In the genomic region with DNA sequence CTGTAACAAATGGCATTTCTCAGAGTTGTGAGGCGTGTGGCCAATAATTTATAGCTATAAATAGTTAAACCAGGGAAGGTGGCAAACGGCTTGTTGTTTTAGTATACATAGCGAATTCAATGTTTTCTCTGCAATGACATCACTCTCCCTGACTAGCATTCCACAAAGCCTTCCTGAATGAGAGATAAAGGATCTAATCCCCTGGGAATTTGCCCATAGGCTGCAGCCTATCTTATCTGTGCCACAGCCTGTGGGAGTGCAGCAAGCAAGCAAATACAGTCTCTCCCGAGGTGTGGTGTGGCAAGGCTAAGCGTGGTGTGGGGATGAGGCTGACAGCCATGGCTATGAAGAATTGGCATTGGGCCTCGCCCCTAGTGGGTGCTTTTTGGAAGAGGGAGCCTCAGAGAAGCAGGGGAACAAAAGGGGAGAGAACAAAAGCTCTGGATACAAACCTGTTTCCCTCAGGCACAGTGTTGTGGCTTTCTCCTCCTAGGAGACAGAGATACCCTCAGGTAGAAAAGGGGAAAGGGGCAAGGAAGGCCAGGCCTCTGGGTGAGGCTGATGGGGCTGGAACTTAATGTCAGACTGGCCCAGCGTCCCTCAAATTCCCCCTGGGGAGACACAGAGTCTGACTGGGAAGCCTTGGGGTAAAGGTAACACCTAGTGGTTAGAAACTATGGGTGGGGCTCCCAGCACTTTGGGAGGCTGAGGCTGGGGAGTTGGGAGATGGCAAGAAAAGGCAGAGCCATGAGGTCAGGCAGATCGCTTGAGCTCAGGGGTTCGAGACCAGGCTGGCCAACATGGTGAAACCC, we compare ENCODE assay signal across 8 cellular contexts. TPM values are rescaled to one million over a fixed set of nuclear protein-coding genes. Genes with fewer than 3 reads are reported as not detected.
DNase-seq lines count a peak whose midpoint lies in the region; ATAC-seq and TF ChIP-seq lines count a peak whose summit lies in the region.

No MANE protein-coding gene starts in this region.

- TF ChIP-seq POLR2A in uterus (IDR thresholded peaks at IDR 0.05): no peak

- H3K4me1 ChIP-seq in ascending aorta (peaks cover 0 to 16% of the 10 kb centered on the region in 2 donors), uterus (no peaks in the 10 kb centered on the region)

- peaks cover 30 to 46% of the 10 kb centered on the region in 2 donors for H3K36me3 ChIP-seq in ascending aorta
- no peaks in the 10 kb centered on the region for H3K36me3 ChIP-seq in uterus

- peak; percentile 71 for DNase-seq in HT-29 (ENCODE audit: low spot score)
- no peak for DNase-seq in ascending aorta (ENCODE audit: low spot score in 2 of 2)
- DNase-seq in kidney glomerular epithelial cell (lab: John Stamatoyannopoulos, UW): peak; percentile 83
- no peak for DNase-seq in uterus
- DNase-seq in activated CD4-positive, CD25-positive, alpha-beta regulatory T cell treated with anti-CD3 and anti-CD28 coated beads, Interleukin-2, amount 50 U/mL, for 72 hours: no peak
- no peak for DNase-seq in T-helper 9 cell

- no peak for ATAC-seq in GM21423 (IDR thresholded peaks at IDR 0.05; ENCODE audit: unreplicated experiment)

- TF ChIP-seq CTCF in C4-2B (conservative IDR thresholded peaks at IDR 0.05) (no peak), ascending aorta (IDR thresholded peaks at IDR 0.05) (no peak), uterus (IDR thresholded peaks at IDR 0.05) (no peak)

- intact Hi-C loops in ascending aorta (cut with DNase I) (no loop called here), uterus (cut with DNase I; ENCODE audit: low total_unique reads) (no loop called here)

- no peaks in the 10 kb centered on the region for H3K27me3 ChIP-seq in ascending aorta
- H3K27me3 ChIP-seq in uterus: no peaks in the 10 kb centered on the region

- H3K9me3 ChIP-seq in ascending aorta (no peaks in the 10 kb centered on the region), uterus (no peaks in the 10 kb centered on the region)

- H3K4me3 ChIP-seq in ascending aorta: no peak overlapping the region
- H3K4me3 ChIP-seq in uterus: no peak overlapping the region

- H3K27ac ChIP-seq in C4-2B (peak overlapping the region; percentile 14; the same call in 1 of the 2 replicates), ascending aorta (peak overlapping the region; percentile 63 to 96), uterus (peak overlapping the region; percentile 15 to 61)

RNA-seq across cellular contexts. Expression of a gene that starts 8.9 kb away (rescaled TPM):
- total RNA-seq in HT-29 (2014; rRNA removed; shearing (Covaris generic)): 778 and 828 TPM in 2 replicates
- total RNA-seq in ascending aorta (363 TPM), uterus (100 to 1,000 TPM; 113 to 246 (median 197) TPM)

RNA-seq across cellular contexts. Expression of a gene that starts 16.5 kb away (rescaled TPM):
- total RNA-seq in HT-29 (2014; rRNA removed; shearing (Covaris generic)): 0.76 TPM in 1 of 2 replicates, not detected in the other
- not detected for total RNA-seq in ascending aorta
- 1 to 10 TPM in 2 of 4 donors, under 1 TPM in 1, not detected in 1; 0.97 to 3.6 (median 1.8) TPM for total RNA-seq in uterus

RNA-seq across cellular contexts. Expression of a gene that starts 29.0 kb away (rescaled TPM):
- total RNA-seq in HT-29 (2014; rRNA removed; shearing (Covaris generic)): 5.9 and 6.5 TPM in 2 replicates
- 0.11 TPM for total RNA-seq in ascending aorta
- 1 to 10 TPM in 2 of 4 donors, under 1 TPM in 1, not detected in 1; 0.29 to 6.2 (median 1.2) TPM for total RNA-seq in uterus

RNA-seq across cellular contexts. Expression of a gene that starts 37.6 kb away (rescaled TPM):
- not detected in 2 replicates for total RNA-seq in HT-29 (2014; rRNA removed; shearing (Covaris generic))
- total RNA-seq in ascending aorta (not detected), uterus (not detected)

RNA-seq across cellular contexts. Expression of a gene that starts 54.0 kb away (rescaled TPM):
- total RNA-seq in HT-29 (2014; rRNA removed; shearing (Covaris generic)): 0.13 and 0.44 TPM in 2 replicates
- total RNA-seq in ascending aorta (not detected), uterus (under 1 TPM in 1 of 4 donors, not detected in 3; 0.37 TPM)

Comparison
In these comparisons a context has a peak if more than half of its experiments do, and no peak if none do; other contexts are left out.
1. H3K27ac ChIP-seq: peak in every context shown above with its lines; median percentile 80 in ascending aorta; 38 in uterus; 14 in C4-2B.
2. DNase-seq: peak in HT-29 (single experiment) and kidney glomerular epithelial cell (single experiment); none in ascending aorta (0 of 2), uterus (0 of 2), activated CD4-positive, CD25-positive, alpha-beta regulatory T cell treated with anti-CD3 and anti-CD28 coated beads, Interleukin-2, amount 50 U/mL, for 72 hours (single experiment) and T-helper 9 cell (single experiment).